ENCODE assay signal across 1 cellular context in genomic region chr13:97109841-97110492, GRCh38.
TF ChIP-seq lines count a peak whose summit lies in the region.

No MANE protein-coding gene starts in this region.

TF ChIP-seq in Ishikawa, 13 proteins besides CTCF, POLR2A, EP300 and RAD21 (continued from another document):
- TF ChIP-seq REST (IDR thresholded peaks at IDR 0.05; ENCODE audit: low read depth) (no peak), YY1 (IDR thresholded peaks at IDR 0.05; ENCODE audit: low read depth) (0 out of 2 replicates have a peak, but pooled peaks have one; percentile 27), ZBTB7A (IDR thresholded peaks at IDR 0.05; ENCODE audit: low read depth) (no peak), CEBPB (IDR thresholded peaks at IDR 0.05) (peak; percentile 57; the same call in 1 of the 2 replicates), MAX (IDR thresholded peaks at IDR 0.05) (peak; percentile 82), TAF1 (IDR thresholded peaks at IDR 0.05; ENCODE audit: low read depth) (no peak)
